8 cellular contexts compared by ENCODE assay signal in the genomic region with DNA sequence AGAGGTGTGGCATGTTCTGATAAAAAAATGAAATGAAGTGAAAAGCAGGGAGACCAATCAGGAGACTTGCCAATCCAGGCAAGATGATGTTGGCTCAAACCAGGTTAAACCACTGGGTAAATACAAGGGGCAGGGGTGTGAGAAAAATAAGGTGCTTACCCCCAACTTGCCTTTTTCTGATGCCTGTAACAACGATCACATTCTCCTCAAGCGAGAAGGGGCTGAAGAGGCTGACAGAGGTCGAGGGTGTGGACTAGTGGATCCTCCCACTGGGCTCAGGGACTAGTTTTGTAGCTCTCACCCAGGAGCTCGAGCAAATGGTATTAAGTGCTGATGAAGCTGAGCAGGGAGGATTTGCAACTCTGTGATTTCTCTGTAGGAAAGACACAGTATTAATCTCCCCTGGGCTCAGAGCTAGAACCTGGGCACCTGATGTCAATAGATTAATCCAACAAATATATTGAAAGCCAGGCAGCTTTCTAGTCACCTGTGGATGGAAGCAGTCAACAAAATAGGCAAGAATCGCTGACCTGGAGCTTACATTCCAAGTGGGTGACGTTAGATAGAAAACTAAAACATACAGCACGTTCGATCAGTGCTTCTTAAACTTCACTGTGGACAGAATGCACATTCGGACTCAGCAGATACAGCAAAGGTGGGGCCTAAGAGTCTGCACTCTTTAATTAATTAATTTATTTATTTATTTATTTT. TPM values are rescaled to one million over a fixed set of nuclear protein-coding genes. Genes with fewer than 3 reads are reported as not detected.
DNase-seq lines count a peak whose midpoint lies in the region; ATAC-seq and TF ChIP-seq lines count a peak whose summit lies in the region.

No MANE protein-coding gene starts in this region.

- POLR2A ChIA-PET in activated naive CD8-positive, alpha-beta T cell treated with anti-CD3 and anti-CD28 coated beads, Interleukin-2, amount 10 ng/mL, durations not matched to agents 7 days and 5 days (lab: Charles Lee) = interaction anchor here (0.6 to 1.2 kb wide), 4 partner anchors 14 to 376 kb away, joined by 3 to 5 read pairs (median 4); no protein-coding TSS in a partner anchor

- H3K27me3 Mint-ChIP-seq in activated naive CD8-positive, alpha-beta T cell treated with anti-CD3 and anti-CD28 coated beads, Interleukin-2, amount 10 ng/mL, durations not matched to agents 7 days and 5 days = no peaks in the 10 kb centered on the region

- H3K4me3 Mint-ChIP-seq in activated naive CD8-positive, alpha-beta T cell treated with anti-CD3 and anti-CD28 coated beads, Interleukin-2, amount 10 ng/mL, durations not matched to agents 7 days and 5 days = peak overlapping the region; percentile 55

- H3K36me3 Mint-ChIP-seq in activated naive CD8-positive, alpha-beta T cell treated with anti-CD3 and anti-CD28 coated beads, Interleukin-2, amount 10 ng/mL, durations not matched to agents 7 days and 5 days = no peaks in the 10 kb centered on the region

- 88 to 89% methylated on average over 7 to 8 of the region's 9 CpGs for WGBS in mesodermal cell (ENCODE audit: insufficient coverage in 2 of 2), 2 experiments
- 62% methylated on average over 9 of the region's 9 CpGs for WGBS in urinary bladder

- TF ChIP-seq CTCF in right atrium auricular region (IDR thresholded peaks at IDR 0.05) = no peak

- no peak for DNase-seq in right atrium auricular region (ENCODE audit: low spot score)
- DNase-seq in Right ventricle myocardium superior = no peak
- DNase-seq in activated naive CD8-positive, alpha-beta T cell treated with anti-CD3 and anti-CD28 coated beads, Interleukin-2, amount 10 ng/mL, durations not matched to agents 7 days and 5 days = no peak
- no peak for DNase-seq in LoVo (ENCODE audit: low spot score)
- DNase-seq in 8988T = no peak

- ATAC-seq in Right ventricle myocardium superior (ENCODE audit: poor library complexity) (no peak), HG03175 (IDR thresholded peaks at IDR 0.05; ENCODE audit: unreplicated experiment) (no peak)
- no peak for ATAC-seq in activated naive CD8-positive, alpha-beta T cell treated with anti-CD3 and anti-CD28 coated beads, Interleukin-2, amount 10 ng/mL, durations not matched to agents 7 days and 5 days (ENCODE audit: low read depth)

- no peaks in the 10 kb centered on the region for H3K9me3 ChIP-seq in right atrium auricular region
- H3K9me3 ChIP-seq in mesodermal cell (ENCODE audit: control insufficient read depth, low read length) = no peaks in the 10 kb centered on the region

- H3K27me3 ChIP-seq in right atrium auricular region = no peaks in the 10 kb centered on the region

- peak overlapping the region; percentile 46 for H3K27ac Mint-ChIP-seq in activated naive CD8-positive, alpha-beta T cell treated with anti-CD3 and anti-CD28 coated beads, Interleukin-2, amount 10 ng/mL, durations not matched to agents 7 days and 5 days

- H3K36me3 ChIP-seq in right atrium auricular region = no peaks in the 10 kb centered on the region
- H3K36me3 ChIP-seq in mesodermal cell (ENCODE audit: control insufficient read depth, insufficient read depth, low read length) = no peaks in the 10 kb centered on the region
- H3K36me3 ChIP-seq in urinary bladder (ENCODE audit: insufficient read depth) = no peaks in the 10 kb centered on the region

- intact Hi-C loops in Right ventricle myocardium superior (cut with DNase I) = no loop called here

- H3K4me1 ChIP-seq in right atrium auricular region (peaks cover 0 to 8% of the 10 kb centered on the region in 2 donors), mesodermal cell (ENCODE audit: control insufficient read depth, insufficient read depth, low read length, poor library complexity, severe bottlenecking) (peaks cover 5% of the 10 kb centered on the region), urinary bladder (ENCODE audit: insufficient read depth) (no peaks in the 10 kb centered on the region)

- H3K9me3 Mint-ChIP-seq in activated naive CD8-positive, alpha-beta T cell treated with anti-CD3 and anti-CD28 coated beads, Interleukin-2, amount 10 ng/mL, durations not matched to agents 7 days and 5 days = no peaks in the 10 kb centered on the region

- H3K27ac ChIP-seq in right atrium auricular region = peak overlapping the region; percentile 24 to 51
- peak overlapping the region; percentile 53 for H3K27ac ChIP-seq in mesodermal cell (ENCODE audit: low read depth, low read length, severe bottlenecking)
- H3K27ac ChIP-seq in urinary bladder (ENCODE audit: low read depth) = peak overlapping the region; percentile 47

- H3K4me3 ChIP-seq in right atrium auricular region = no peak overlapping the region
- no peak overlapping the region for H3K4me3 ChIP-seq in mesodermal cell (ENCODE audit: extremely low read depth, insufficient read depth, low read length, poor library complexity, severe bottlenecking)
- no peak overlapping the region for H3K4me3 ChIP-seq in urinary bladder (ENCODE audit: low read depth, low read length)

- peaks cover 4% of the 10 kb centered on the region for H3K4me1 Mint-ChIP-seq in activated naive CD8-positive, alpha-beta T cell treated with anti-CD3 and anti-CD28 coated beads, Interleukin-2, amount 10 ng/mL, durations not matched to agents 7 days and 5 days

RNA-seq across cellular contexts. Expression of gene EAPP, which starts 15.2 kb away (rescaled TPM):
- 10 to 100 TPM; 17.9 to 22.7 TPM for total RNA-seq in right atrium auricular region
- total RNA-seq in Right ventricle myocardium superior = 17.8 TPM
- total RNA-seq in activated naive CD8-positive, alpha-beta T cell treated with anti-CD3 and anti-CD28 coated beads, Interleukin-2, amount 10 ng/mL, durations not matched to agents 7 days and 5 days = 10 to 100 TPM; 44.6 to 44.7 TPM
- polyA plus RNA-seq in mesodermal cell (2013, experiment 1 of 2) = 47.7 TPM
- 50.1 TPM for polyA plus RNA-seq in mesodermal cell (2013, experiment 2 of 2)
- 61.5 TPM for total RNA-seq in urinary bladder
- 44.9 TPM for polyA plus RNA-seq in urinary bladder
